In genomic region chr7:4001742-4002141, GRCh38 we compare ENCODE assay signal across 27 cellular contexts.
"Had no signal": no experiment of that assay in that cellular context is flagged by ENCODE, and none has a peak within 500 bp of the region (broad histone marks: within the 10 kb centered on the region; RNA-seq: fewer than 3 reads in every experiment).

No MANE protein-coding gene starts in this region.

- H3K4me1 ChIP-seq: heart left ventricle, left ventricle myocardium inferior, parathyroid adenoma, right atrium auricular region, transverse colon had no signal

- H3K4me3 Mint-ChIP-seq: immature natural killer cell; naive thymus-derived CD4-positive, alpha-beta T cell; natural killer cell treated with Interleukin-12 subunit alpha and Interleukin-12 subunit beta and Interleukin-15 and Interleukin-18, amount 100 ng/mL, for 72 hours; stimulated activated memory B cell treated with anti-CD40 and anti-IgM and Interleukin-4, amounts not matched to agents 10 μg/mL and 1 μg/mL and 100 μg/mL, for 72 hours; stimulated activated naive CD8-positive, alpha-beta T cell treated with anti-CD3 and anti-CD28 coated beads, Interleukin-15, amount 100 ng/mL, for 72 hours had no signal

- H3K4me1 Mint-ChIP-seq: immature natural killer cell; naive thymus-derived CD4-positive, alpha-beta T cell; stimulated activated memory B cell treated with anti-CD40 and anti-IgM and Interleukin-4, amounts not matched to agents 10 μg/mL and 1 μg/mL and 100 μg/mL, for 72 hours; stimulated activated naive CD8-positive, alpha-beta T cell treated with anti-CD3 and anti-CD28 coated beads, Interleukin-15, amount 100 ng/mL, for 72 hours had no signal

- H3K9ac ChIP-seq: parathyroid adenoma had no signal

- H3K27ac Mint-ChIP-seq: immature natural killer cell; naive thymus-derived CD4-positive, alpha-beta T cell; natural killer cell treated with Interleukin-12 subunit alpha and Interleukin-12 subunit beta and Interleukin-15 and Interleukin-18, amount 100 ng/mL, for 72 hours; stimulated activated memory B cell treated with anti-CD40 and anti-IgM and Interleukin-4, amounts not matched to agents 10 μg/mL and 1 μg/mL and 100 μg/mL, for 72 hours had no signal

- H3K9me3 ChIP-seq: heart left ventricle, left ventricle myocardium inferior, mucosa of descending colon, neutrophil, right atrium auricular region, right lobe of liver, transverse colon, upper lobe of left lung had no signal

- H3K36me3 Mint-ChIP-seq: immature natural killer cell; naive thymus-derived CD4-positive, alpha-beta T cell; natural killer cell treated with Interleukin-12 subunit alpha and Interleukin-12 subunit beta and Interleukin-15 and Interleukin-18, amount 100 ng/mL, for 72 hours; stimulated activated memory B cell treated with anti-CD40 and anti-IgM and Interleukin-4, amounts not matched to agents 10 μg/mL and 1 μg/mL and 100 μg/mL, for 72 hours had no signal

- H3K9me3 Mint-ChIP-seq: naive thymus-derived CD4-positive, alpha-beta T cell; natural killer cell treated with Interleukin-12 subunit alpha and Interleukin-12 subunit beta and Interleukin-15 and Interleukin-18, amount 100 ng/mL, for 72 hours; stimulated activated memory B cell treated with anti-CD40 and anti-IgM and Interleukin-4, amounts not matched to agents 10 μg/mL and 1 μg/mL and 100 μg/mL, for 72 hours; stimulated activated naive CD8-positive, alpha-beta T cell treated with anti-CD3 and anti-CD28 coated beads, Interleukin-15, amount 100 ng/mL, for 72 hours had no signal

- H3K27me3 ChIP-seq: neutrophil, right atrium auricular region, right lobe of liver, transverse colon, upper lobe of left lung had no signal

- H3K36me3 ChIP-seq: heart left ventricle, left ventricle myocardium inferior, neutrophil, right atrium auricular region, right lobe of liver, transverse colon, upper lobe of left lung had no signal

- DNase-seq: heart left ventricle; hypothalamus; immature natural killer cell; islet precursor cell; left ventricle myocardium inferior; mesendoderm; midbrain; mucosa of descending colon; naive thymus-derived CD4-positive, alpha-beta T cell; occipital lobe; right lobe of liver; stimulated activated CD4-positive, alpha-beta T cell treated with anti-CD3 and anti-CD28 coated beads, Interleukin-1b, Interleukin-23, amount 100 ng/mL, for 48 hours; stimulated activated CD4-positive, alpha-beta T cell treated with anti-CD3 and anti-CD28 coated beads, Interleukin-2, amount 100 ng/mL, for 48 hours; stimulated activated CD4-positive, alpha-beta T cell treated with anti-CD3 and anti-CD28 coated beads, Interleukin-4, amount 100 ng/mL, for 4 hours; stimulated activated CD8-positive, alpha-beta memory T cell treated with anti-CD3 and anti-CD28 coated beads, Interleukin-4, amount 100 ng/mL, for 48 hours; stimulated activated naive CD4-positive, alpha-beta T cell treated with Interleukin-2 at 50 U/mL for 16 hours; stimulated activated naive CD8-positive, alpha-beta T cell treated with anti-CD3 and anti-CD28 coated beads, Interleukin-15, amount 100 ng/mL, for 72 hours; substantia nigra; transverse colon; upper lobe of left lung had no signal

- H3K4me3 ChIP-seq: heart left ventricle, left ventricle myocardium inferior, lung, mucosa of descending colon, right atrium auricular region, right lobe of liver, smooth muscle cell, transverse colon, upper lobe of left lung had no signal

- H3K27ac ChIP-seq: heart left ventricle, left ventricle myocardium inferior, neutrophil, parathyroid adenoma, right atrium auricular region, right lobe of liver, transverse colon, upper lobe of left lung had no signal
